8 cellular contexts compared by ENCODE assay signal in genomic region chr12:20369164-20370000, GRCh38. TPM values are rescaled to one million over a fixed set of nuclear protein-coding genes. Genes with fewer than 3 reads are reported as not detected.
A peak's percentile ranks its signal among the peaks of the same experiment; 100 is the strongest.
DNase-seq lines count a peak whose midpoint lies in the region; ATAC-seq and TF ChIP-seq lines count a peak whose summit lies in the region.

No MANE protein-coding gene starts in this region.

- peak overlapping the region; percentile 68 for H3K4me3 ChIP-seq in AG10803 (ENCODE audit: low read length)

- H3K4me1 Mint-ChIP-seq in natural killer cell treated with Interleukin-12 subunit alpha and Interleukin-12 subunit beta and Interleukin-15 and Interleukin-18, amount 100 ng/mL, for 72 hours (ENCODE audit: low read depth in 2 of 2), result peaks cover 0 to 13% of the 10 kb centered on the region in 2 donors

- ATAC-seq in natural killer cell treated with Interleukin-12 subunit alpha and Interleukin-12 subunit beta and Interleukin-15 and Interleukin-18, amount 100 ng/mL, for 72 hours, result peak; percentile 49 to 66
- no peak for ATAC-seq in HG03196 (IDR thresholded peaks at IDR 0.05; ENCODE audit: unreplicated experiment)

- H3K36me3 Mint-ChIP-seq in natural killer cell treated with Interleukin-12 subunit alpha and Interleukin-12 subunit beta and Interleukin-15 and Interleukin-18, amount 100 ng/mL, for 72 hours, result no peaks in the 10 kb centered on the region

- H3K4me3 Mint-ChIP-seq in natural killer cell treated with Interleukin-12 subunit alpha and Interleukin-12 subunit beta and Interleukin-15 and Interleukin-18, amount 100 ng/mL, for 72 hours, result peak overlapping the region; percentile 53

- no peak for TF ChIP-seq CTCF in AG10803 (conservative IDR thresholded peaks at IDR 0.05; ENCODE audit: low read length)

- H3K27ac Mint-ChIP-seq in natural killer cell treated with Interleukin-12 subunit alpha and Interleukin-12 subunit beta and Interleukin-15 and Interleukin-18, amount 100 ng/mL, for 72 hours, result no peak overlapping the region

- H3K9me3 Mint-ChIP-seq in natural killer cell treated with Interleukin-12 subunit alpha and Interleukin-12 subunit beta and Interleukin-15 and Interleukin-18, amount 100 ng/mL, for 72 hours, result no peaks in the 10 kb centered on the region

- DNase-seq in AG10803 (ENCODE audit: low read depth), result peak; percentile 24
- peak in 49 of 76 experiments; percentile 2 to 78 (median 45) for DNase-seq in HUDEP-2 (lab: John Stamatoyannopoulos, UW; ENCODE audit: unreplicated experiment in 76 of 76)
- DNase-seq in activated CD8-positive, alpha-beta memory T cell treated with anti-CD3 and anti-CD28 coated beads, Interleukin-2, amount 50 U/mL, for 4 hours, result peak; percentile 13
- DNase-seq in foreskin melanocyte, result peak; percentile 12
- peak; percentile 60 for DNase-seq in natural killer cell treated with Interleukin-12 subunit alpha and Interleukin-12 subunit beta and Interleukin-15 and Interleukin-18, amount 100 ng/mL, for 72 hours (ENCODE audit: low spot score)
- DNase-seq in NCI-H1694 treated with DMSO at 0.1 percent for 48 hours (lab: John Stamatoyannopoulos, UW), result no peak
- no peak for DNase-seq in cortex of kidney (lab: John Stamatoyannopoulos, UW)

- H3K27me3 Mint-ChIP-seq in natural killer cell treated with Interleukin-12 subunit alpha and Interleukin-12 subunit beta and Interleukin-15 and Interleukin-18, amount 100 ng/mL, for 72 hours, result peaks cover 49% of the 10 kb centered on the region in 2 donors

RNA-seq across cellular contexts. Expression of gene PDE3A, which starts 1.0 kb away (rescaled TPM):
- total RNA-seq in natural killer cell treated with Interleukin-12 subunit alpha and Interleukin-12 subunit beta and Interleukin-15 and Interleukin-18, amount 100 ng/mL, for 72 hours, result not detected

Comparison
In these comparisons a context has a peak if more than half of its experiments do, and no peak if none do; other contexts are left out.
1. DNase-seq: peak in AG10803 (single experiment), HUDEP-2 (49 of 76), activated CD8-positive, alpha-beta memory T cell treated with anti-CD3 and anti-CD28 coated beads, Interleukin-2, amount 50 U/mL, for 4 hours (single experiment), foreskin melanocyte (single experiment) and natural killer cell treated with Interleukin-12 subunit alpha and Interleukin-12 subunit beta and Interleukin-15 and Interleukin-18, amount 100 ng/mL, for 72 hours (single experiment); none in NCI-H1694 treated with DMSO at 0.1 percent for 48 hours (single experiment) and cortex of kidney (single experiment).